In genomic region chr7:140229591-140230516, GRCh38 we compare ENCODE assay signal across 8 cellular contexts. TPM values are rescaled to one million over a fixed set of nuclear protein-coding genes. Genes with fewer than 3 reads are reported as not detected.
DNase-seq lines count a peak whose midpoint lies in the region; ATAC-seq and TF ChIP-seq lines count a peak whose summit lies in the region.

No MANE protein-coding gene starts in this region.

- H3K27ac ChIP-seq in DOHH2 (ENCODE audit: low read depth, low read length) (peak overlapping the region; percentile 96), left ventricle myocardium inferior (replicated peaks) (peak overlapping the region; percentile 68), skeletal muscle tissue (ENCODE audit: low read depth, low read length) (no peak overlapping the region)

- peak; percentile 59 for ATAC-seq in activated T-helper 17 cell treated with anti-CD3 and anti-CD28 coated beads, Interleukin-2, amount 50 U/mL, for 72 hours (replicated peaks)
- ATAC-seq in HG03378 (IDR thresholded peaks at IDR 0.05; ENCODE audit: unreplicated experiment), result no peak

- intact Hi-C loops in left ventricle myocardium inferior (cut with micrococcal nuclease), result no loop called here

- H3K36me3 ChIP-seq in DOHH2 (ENCODE audit: control insufficient read depth, low read length) (peaks cover 9% of the 10 kb centered on the region), Loucy (ENCODE audit: insufficient read depth, low read length) (no peaks in the 10 kb centered on the region), left ventricle myocardium inferior (no peaks in the 10 kb centered on the region), skeletal muscle tissue (ENCODE audit: control insufficient read depth in 3 of 3, insufficient read depth in 3 of 3, low read length in 3 of 3) (no peaks in the 10 kb centered on the region)

- peak overlapping the region; percentile 92 for H3K4me3 Mint-ChIP-seq in activated T-helper 17 cell treated with anti-CD3 and anti-CD28 coated beads, Interleukin-2, amount 50 U/mL, for 72 hours

- H3K4me3 ChIP-seq in DOHH2 (ENCODE audit: low read length) (peak overlapping the region; percentile 81), Loucy (ENCODE audit: low read length, poor library complexity, severe bottlenecking) (peak overlapping the region; percentile 80), left ventricle myocardium inferior (peak overlapping the region; percentile 74), skeletal muscle tissue (ENCODE audit: low read length in 3 of 3) (peak overlapping the region; percentile 38 to 75 (median 70))

- peak overlapping the region; percentile 99 for H3K27ac Mint-ChIP-seq in activated T-helper 17 cell treated with anti-CD3 and anti-CD28 coated beads, Interleukin-2, amount 50 U/mL, for 72 hours

- H3K4me1 ChIP-seq in DOHH2 (ENCODE audit: control insufficient read depth, low read length) (peaks cover 75% of the 10 kb centered on the region), Loucy (ENCODE audit: insufficient read depth, low read length, poor library complexity, severe bottlenecking) (peaks cover 18% of the 10 kb centered on the region), left ventricle myocardium inferior (peaks cover 28% of the 10 kb centered on the region), skeletal muscle tissue (ENCODE audit: control insufficient read depth in 3 of 3, insufficient read depth in 3 of 3, low read length in 3 of 3) (peaks cover 7 to 19% (median 13%) of the 10 kb centered on the region in 3 donors)

- H3K9me3 Mint-ChIP-seq in activated T-helper 17 cell treated with anti-CD3 and anti-CD28 coated beads, Interleukin-2, amount 50 U/mL, for 72 hours, result no peaks in the 10 kb centered on the region

- peaks cover 46% of the 10 kb centered on the region for H3F3A ChIP-seq in DOHH2 (ENCODE audit: control insufficient read depth, insufficient read depth)
- H3F3A ChIP-seq in Loucy (ENCODE audit: low read depth), result no peaks in the 10 kb centered on the region

- H3K9me2 ChIP-seq in DOHH2 (replicated peaks; ENCODE audit: control insufficient read depth, low read length) (no peaks in the 10 kb centered on the region), Loucy (replicated peaks; ENCODE audit: low read depth, low read length) (no peaks in the 10 kb centered on the region)

- TF ChIP-seq CTCF in DOHH2 (IDR thresholded peaks at IDR 0.05; ENCODE audit: low read depth, low read length, poor library complexity, severe bottlenecking), result no peak
- no peak for TF ChIP-seq CTCF in Loucy (conservative IDR thresholded peaks at IDR 0.05; ENCODE audit: low read length)
- no peak for TF ChIP-seq CTCF in left ventricle myocardium inferior (IDR thresholded peaks at IDR 0.05; ENCODE audit: borderline replicate concordance)

- H3K27me3 Mint-ChIP-seq in activated T-helper 17 cell treated with anti-CD3 and anti-CD28 coated beads, Interleukin-2, amount 50 U/mL, for 72 hours, result no peaks in the 10 kb centered on the region

- H3K27me3 ChIP-seq in DOHH2 (ENCODE audit: control insufficient read depth, low read length), result no peaks in the 10 kb centered on the region
- peaks cover 7% of the 10 kb centered on the region for H3K27me3 ChIP-seq in Loucy (ENCODE audit: insufficient read depth, low read length, poor library complexity, severe bottlenecking)
- peaks cover 16% of the 10 kb centered on the region for H3K27me3 ChIP-seq in left ventricle myocardium inferior (ENCODE audit: low read depth)
- peaks cover 10 to 26% (median 14%) of the 10 kb centered on the region in 3 donors for H3K27me3 ChIP-seq in skeletal muscle tissue (ENCODE audit: control insufficient read depth in 3 of 3, insufficient read depth in 3 of 3, low read length in 3 of 3)

- H3K36me3 Mint-ChIP-seq in activated T-helper 17 cell treated with anti-CD3 and anti-CD28 coated beads, Interleukin-2, amount 50 U/mL, for 72 hours (ENCODE audit: low read depth), result peaks cover 29% of the 10 kb centered on the region

- H3K4me1 Mint-ChIP-seq in activated T-helper 17 cell treated with anti-CD3 and anti-CD28 coated beads, Interleukin-2, amount 50 U/mL, for 72 hours, result peaks cover 26% of the 10 kb centered on the region

- H3K4me2 ChIP-seq in DOHH2 (ENCODE audit: low read length), result peak overlapping the region; percentile 92
- H3K4me2 ChIP-seq in Loucy (ENCODE audit: low read depth, low read length, poor library complexity, severe bottlenecking), result peak overlapping the region; percentile 98

- H4K20me1 ChIP-seq in DOHH2 (ENCODE audit: control insufficient read depth, insufficient read depth, low read depth, low read length) (no peaks in the 10 kb centered on the region), Loucy (ENCODE audit: insufficient read depth, low read length, poor library complexity, severe bottlenecking) (no peaks in the 10 kb centered on the region)

- H3K9me3 ChIP-seq in DOHH2 (ENCODE audit: control insufficient read depth, insufficient read depth, low read length) (no peaks in the 10 kb centered on the region), Loucy (ENCODE audit: insufficient read depth, low read depth, low read length) (no peaks in the 10 kb centered on the region), left ventricle myocardium inferior (replicated peaks) (no peaks in the 10 kb centered on the region), skeletal muscle tissue (ENCODE audit: control insufficient read depth in 3 of 3, low read length in 3 of 3) (no peaks in the 10 kb centered on the region)

- H3K79me2 ChIP-seq in DOHH2 (ENCODE audit: control insufficient read depth, low read length) (peaks cover 10% of the 10 kb centered on the region), Loucy (ENCODE audit: insufficient read depth, low read length) (no peaks in the 10 kb centered on the region)

- peak overlapping the region; percentile 82 for H2AFZ ChIP-seq in Loucy (ENCODE audit: low read length)

- DNase-seq in left ventricle myocardium inferior (peak; percentile 20), T1000 (lab: John Stamatoyannopoulos, UW) (no peak), NCI-H446 (lab: John Stamatoyannopoulos, UW) (no peak)

- H3K9ac ChIP-seq in Loucy (ENCODE audit: low read depth, low read length, poor library complexity, severe bottlenecking) (peak overlapping the region; percentile 57), skeletal muscle tissue (ENCODE audit: low read depth in 1 of 3, low read length in 3 of 3) (peak overlapping the region in 2 of 3 donors; percentile 10 to 25)

RNA-seq across cellular contexts. Expression of gene KDM7A, which starts 53.1 kb away (rescaled TPM):
- 10 to 100 TPM; 31.1 to 48.7 TPM for total RNA-seq in activated T-helper 17 cell treated with anti-CD3 and anti-CD28 coated beads, Interleukin-2, amount 50 U/mL, for 72 hours
- total RNA-seq in left ventricle myocardium inferior (8.2 TPM), skeletal muscle tissue (8.4 TPM)
